In the genomic region with DNA sequence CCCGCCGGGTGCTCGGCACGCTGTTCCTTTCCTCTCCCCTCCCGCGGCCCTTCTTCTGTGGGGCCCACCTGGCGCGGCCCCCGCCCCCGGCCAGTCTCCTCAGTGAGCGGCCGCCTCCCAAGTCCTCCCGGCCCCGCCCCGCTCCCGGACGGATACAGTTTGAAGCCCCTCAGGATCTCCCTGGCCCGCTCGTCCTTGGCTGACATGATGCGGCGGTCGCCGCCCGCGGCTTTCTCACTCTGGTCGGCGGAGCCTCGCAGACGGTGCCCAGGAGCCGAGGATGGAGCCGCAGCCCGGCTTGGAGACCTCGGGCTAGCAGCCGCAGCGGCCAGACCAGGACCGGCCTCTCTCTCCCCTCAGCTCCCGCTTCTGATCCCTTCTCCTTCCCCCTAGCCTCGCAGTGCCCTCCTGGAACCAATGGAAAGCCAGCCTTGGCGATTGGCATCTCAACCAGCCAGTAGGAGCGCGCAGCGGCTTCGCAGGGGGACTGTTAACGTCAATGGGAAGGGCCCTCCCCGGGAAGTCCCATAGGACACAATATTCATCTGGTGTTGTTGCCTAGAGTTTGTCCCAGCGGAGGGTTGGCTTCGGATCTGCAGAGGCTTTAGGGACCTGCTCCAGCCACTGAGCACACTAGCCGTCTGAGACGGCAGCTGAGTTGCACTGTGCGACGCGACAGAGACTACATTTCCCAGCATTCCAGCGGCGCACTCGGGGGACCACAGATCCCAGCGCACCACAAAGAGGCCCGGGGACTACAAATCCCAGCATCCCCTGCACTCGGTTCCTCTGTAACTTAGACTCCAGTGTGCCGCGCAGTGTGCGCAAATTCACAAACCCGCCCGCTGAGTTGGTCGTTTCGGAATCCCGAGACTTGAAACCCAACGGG, we compare ENCODE assay signal across 8 cellular contexts. TPM values are rescaled to one million over a fixed set of nuclear protein-coding genes. Genes with fewer than 3 reads are reported as not detected.
DNase-seq lines count a peak whose midpoint lies in the region; ATAC-seq and TF ChIP-seq lines count a peak whose summit lies in the region.

PDE6D (minus strand) TSS at position 374 of the 889 bp plus-strand sequence; CDS start at position 206, 168 bp downstream.

- intact Hi-C loops in lower lobe of right lung (cut with DNase I), result no loop called here

- CTCF ChIA-PET in CD8-positive, alpha-beta memory T cell (lab: Charles Lee), result no interaction called here

- peaks cover 0 to 13% (median 1%) of the 10 kb centered on the region in 3 donors for H3K36me3 Mint-ChIP-seq in CD8-positive, alpha-beta memory T cell

- H3K4me3 Mint-ChIP-seq in CD8-positive, alpha-beta memory T cell, result peak within 1 kb of the TSS; percentile 92 to 100 (median 99)

- ATAC-seq in GM19468 (IDR thresholded peaks at IDR 0.05; ENCODE audit: extremely low read depth, unreplicated experiment), result peak; percentile 87
- peak; percentile 97 to 99 for ATAC-seq in lower lobe of right lung

- peaks cover 38% of the 10 kb centered on the region for H3K4me1 ChIP-seq in CD8-positive, alpha-beta memory T cell (ENCODE audit: insufficient read depth, low read length)
- H3K4me1 ChIP-seq in lower lobe of right lung, result peaks cover 47% of the 10 kb centered on the region

- H3K27me3 ChIP-seq in CD8-positive, alpha-beta memory T cell (ENCODE audit: insufficient read depth, low read length, poor library complexity, severe bottlenecking), result no peaks in the 10 kb centered on the region
- no peaks in the 10 kb centered on the region for H3K27me3 ChIP-seq in lower lobe of right lung (ENCODE audit: low read depth)

- peak within 1 kb of the TSS; percentile 92 to 99 (median 97) for H3K27ac Mint-ChIP-seq in CD8-positive, alpha-beta memory T cell

- DNase-seq in CD8-positive, alpha-beta memory T cell, result peak; percentile 94 to 96 (median 96)
- DNase-seq in HS-5 (ENCODE audit: low read depth), result peak; percentile 100
- DNase-seq in NK-92 treated with Interleukin-12 subunit alpha and Interleukin-12 subunit beta, amount 100 ng/mL, for 24 hours (lab: John Stamatoyannopoulos, UW), result peak; percentile 94
- DNase-seq in activated CD8-positive, alpha-beta memory T cell treated with anti-CD3 and anti-CD28 coated beads for 24 hours, result peak; percentile 100
- peak; percentile 96 for DNase-seq in effector CD4-positive, alpha-beta T cell
- DNase-seq in lower lobe of right lung, result peak; percentile 96
- peak; percentile 92 to 96 (median 95) for DNase-seq in stimulated activated CD4-positive, alpha-beta T cell treated with anti-CD3 and anti-CD28 coated beads, TNF-alpha, amount 100 ng/mL, for 24 hours (ENCODE audit: low read depth in 3 of 3)

- peak within 1 kb of the TSS; percentile 89 for H3K4me3 ChIP-seq in CD8-positive, alpha-beta memory T cell (ENCODE audit: low read length)
- H3K4me3 ChIP-seq in lower lobe of right lung, result peak within 1 kb of the TSS; percentile 93

- H3K9me3 ChIP-seq in CD8-positive, alpha-beta memory T cell (ENCODE audit: low read length), result no peaks in the 10 kb centered on the region
- no peaks in the 10 kb centered on the region for H3K9me3 ChIP-seq in lower lobe of right lung

- H3K36me3 ChIP-seq in CD8-positive, alpha-beta memory T cell (ENCODE audit: insufficient read depth, low read length), result no peaks in the 10 kb centered on the region
- H3K36me3 ChIP-seq in lower lobe of right lung, result no peaks in the 10 kb centered on the region

- peak within 1 kb of the TSS; percentile 74 for H3K27ac ChIP-seq in CD8-positive, alpha-beta memory T cell (ENCODE audit: low read depth, low read length)
- peak within 1 kb of the TSS; percentile 83 for H3K27ac ChIP-seq in lower lobe of right lung

- H3K9me3 Mint-ChIP-seq in CD8-positive, alpha-beta memory T cell, result no peaks in the 10 kb centered on the region

- no peak for TF ChIP-seq CTCF in lower lobe of right lung (IDR thresholded peaks at IDR 0.05)

- peaks cover 54 to 75% (median 68%) of the 10 kb centered on the region in 3 donors for H3K4me1 Mint-ChIP-seq in CD8-positive, alpha-beta memory T cell

- no peaks in the 10 kb centered on the region for H3K27me3 Mint-ChIP-seq in CD8-positive, alpha-beta memory T cell

- POLR2A ChIA-PET in CD8-positive, alpha-beta memory T cell (lab: Charles Lee), result interaction anchor here (0.8 kb wide), 1 partner anchor 769 kb away, joined by 3 read pairs; the partner anchor contains the start of genes EIF4E2 and TIGD1

RNA-seq across cellular contexts. Expression of gene PDE6D, which starts in this region (rescaled TPM):
- total RNA-seq in CD8-positive, alpha-beta memory T cell, result 10 to 100 TPM; 33.7 to 35.5 TPM
- polyA plus RNA-seq in CD8-positive, alpha-beta memory T cell, result 62.8 TPM
- 18.5 TPM for total RNA-seq in lower lobe of right lung

Comparison
In these comparisons a context has a peak if more than half of its experiments do, and no peak if none do; other contexts are left out.
1. Peak in every context shown above with its lines: DNase-seq, ATAC-seq, H3K4me3 ChIP-seq and H3K27ac ChIP-seq.